Comparison of ENCODE assay signal across 1 cellular context in the genomic region with DNA sequence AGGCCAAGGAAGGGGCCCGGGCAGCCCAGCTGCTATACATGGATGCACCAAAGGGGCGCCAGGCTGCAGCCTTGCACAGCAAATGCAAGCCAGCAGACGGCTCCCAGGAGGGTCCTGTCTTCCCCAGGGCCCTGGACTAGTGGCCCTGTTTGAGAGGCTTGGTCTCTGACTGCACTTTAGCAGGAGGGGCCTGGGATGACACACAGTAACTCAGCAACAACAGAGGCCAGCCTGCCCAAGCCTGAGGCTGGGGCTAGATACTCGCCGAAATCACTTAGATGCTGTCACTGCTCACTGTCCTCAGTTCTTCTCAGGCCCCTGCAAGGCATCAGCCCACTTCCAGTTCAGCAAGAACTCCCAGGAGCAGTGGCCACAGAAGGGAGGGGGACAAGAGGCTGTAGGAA.
TF ChIP-seq lines count a peak whose summit lies in the region.

No MANE protein-coding gene starts in this region.

TF ChIP-seq in GM23338, 12 proteins besides CTCF, POLR2A, EP300 and RAD21 (continued from another document):
- TF ChIP-seq, protein P1, sequence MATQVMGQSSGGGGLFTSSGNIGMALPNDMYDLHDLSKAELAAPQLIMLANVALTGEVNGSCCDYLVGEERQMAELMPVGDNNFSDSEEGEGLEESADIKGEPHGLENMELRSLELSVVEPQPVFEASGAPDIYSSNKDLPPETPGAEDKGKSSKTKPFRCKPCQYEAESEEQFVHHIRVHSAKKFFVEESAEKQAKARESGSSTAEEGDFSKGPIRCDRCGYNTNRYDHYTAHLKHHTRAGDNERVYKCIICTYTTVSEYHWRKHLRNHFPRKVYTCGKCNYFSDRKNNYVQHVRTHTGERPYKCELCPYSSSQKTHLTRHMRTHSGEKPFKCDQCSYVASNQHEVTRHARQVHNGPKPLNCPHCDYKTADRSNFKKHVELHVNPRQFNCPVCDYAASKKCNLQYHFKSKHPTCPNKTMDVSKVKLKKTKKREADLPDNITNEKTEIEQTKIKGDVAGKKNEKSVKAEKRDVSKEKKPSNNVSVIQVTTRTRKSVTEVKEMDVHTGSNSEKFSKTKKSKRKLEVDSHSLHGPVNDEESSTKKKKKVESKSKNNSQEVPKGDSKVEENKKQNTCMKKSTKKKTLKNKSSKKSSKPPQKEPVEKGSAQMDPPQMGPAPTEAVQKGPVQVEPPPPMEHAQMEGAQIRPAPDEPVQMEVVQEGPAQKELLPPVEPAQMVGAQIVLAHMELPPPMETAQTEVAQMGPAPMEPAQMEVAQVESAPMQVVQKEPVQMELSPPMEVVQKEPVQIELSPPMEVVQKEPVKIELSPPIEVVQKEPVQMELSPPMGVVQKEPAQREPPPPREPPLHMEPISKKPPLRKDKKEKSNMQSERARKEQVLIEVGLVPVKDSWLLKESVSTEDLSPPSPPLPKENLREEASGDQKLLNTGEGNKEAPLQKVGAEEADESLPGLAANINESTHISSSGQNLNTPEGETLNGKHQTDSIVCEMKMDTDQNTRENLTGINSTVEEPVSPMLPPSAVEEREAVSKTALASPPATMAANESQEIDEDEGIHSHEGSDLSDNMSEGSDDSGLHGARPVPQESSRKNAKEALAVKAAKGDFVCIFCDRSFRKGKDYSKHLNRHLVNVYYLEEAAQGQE (IDR thresholded peaks at IDR 0.05; ENCODE audit: unreplicated experiment): no peak
- TF ChIP-seq ZNF331 (CRISPR knock-in tag; IDR thresholded peaks at IDR 0.05; ENCODE audit: low read depth): no peak
- TF ChIP-seq, protein P2, sequence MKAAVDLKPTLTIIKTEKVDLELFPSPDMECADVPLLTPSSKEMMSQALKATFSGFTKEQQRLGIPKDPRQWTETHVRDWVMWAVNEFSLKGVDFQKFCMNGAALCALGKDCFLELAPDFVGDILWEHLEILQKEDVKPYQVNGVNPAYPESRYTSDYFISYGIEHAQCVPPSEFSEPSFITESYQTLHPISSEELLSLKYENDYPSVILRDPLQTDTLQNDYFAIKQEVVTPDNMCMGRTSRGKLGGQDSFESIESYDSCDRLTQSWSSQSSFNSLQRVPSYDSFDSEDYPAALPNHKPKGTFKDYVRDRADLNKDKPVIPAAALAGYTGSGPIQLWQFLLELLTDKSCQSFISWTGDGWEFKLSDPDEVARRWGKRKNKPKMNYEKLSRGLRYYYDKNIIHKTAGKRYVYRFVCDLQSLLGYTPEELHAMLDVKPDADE (IDR thresholded peaks at IDR 0.05): no peak
- TF ChIP-seq EZH2 (IDR thresholded peaks at IDR 0.05; ENCODE audit: low read depth, unreplicated experiment): no peak
- TF ChIP-seq ZNF114 (CRISPR knock-in tag; IDR thresholded peaks at IDR 0.05): no peak
- TF ChIP-seq, protein P3, sequence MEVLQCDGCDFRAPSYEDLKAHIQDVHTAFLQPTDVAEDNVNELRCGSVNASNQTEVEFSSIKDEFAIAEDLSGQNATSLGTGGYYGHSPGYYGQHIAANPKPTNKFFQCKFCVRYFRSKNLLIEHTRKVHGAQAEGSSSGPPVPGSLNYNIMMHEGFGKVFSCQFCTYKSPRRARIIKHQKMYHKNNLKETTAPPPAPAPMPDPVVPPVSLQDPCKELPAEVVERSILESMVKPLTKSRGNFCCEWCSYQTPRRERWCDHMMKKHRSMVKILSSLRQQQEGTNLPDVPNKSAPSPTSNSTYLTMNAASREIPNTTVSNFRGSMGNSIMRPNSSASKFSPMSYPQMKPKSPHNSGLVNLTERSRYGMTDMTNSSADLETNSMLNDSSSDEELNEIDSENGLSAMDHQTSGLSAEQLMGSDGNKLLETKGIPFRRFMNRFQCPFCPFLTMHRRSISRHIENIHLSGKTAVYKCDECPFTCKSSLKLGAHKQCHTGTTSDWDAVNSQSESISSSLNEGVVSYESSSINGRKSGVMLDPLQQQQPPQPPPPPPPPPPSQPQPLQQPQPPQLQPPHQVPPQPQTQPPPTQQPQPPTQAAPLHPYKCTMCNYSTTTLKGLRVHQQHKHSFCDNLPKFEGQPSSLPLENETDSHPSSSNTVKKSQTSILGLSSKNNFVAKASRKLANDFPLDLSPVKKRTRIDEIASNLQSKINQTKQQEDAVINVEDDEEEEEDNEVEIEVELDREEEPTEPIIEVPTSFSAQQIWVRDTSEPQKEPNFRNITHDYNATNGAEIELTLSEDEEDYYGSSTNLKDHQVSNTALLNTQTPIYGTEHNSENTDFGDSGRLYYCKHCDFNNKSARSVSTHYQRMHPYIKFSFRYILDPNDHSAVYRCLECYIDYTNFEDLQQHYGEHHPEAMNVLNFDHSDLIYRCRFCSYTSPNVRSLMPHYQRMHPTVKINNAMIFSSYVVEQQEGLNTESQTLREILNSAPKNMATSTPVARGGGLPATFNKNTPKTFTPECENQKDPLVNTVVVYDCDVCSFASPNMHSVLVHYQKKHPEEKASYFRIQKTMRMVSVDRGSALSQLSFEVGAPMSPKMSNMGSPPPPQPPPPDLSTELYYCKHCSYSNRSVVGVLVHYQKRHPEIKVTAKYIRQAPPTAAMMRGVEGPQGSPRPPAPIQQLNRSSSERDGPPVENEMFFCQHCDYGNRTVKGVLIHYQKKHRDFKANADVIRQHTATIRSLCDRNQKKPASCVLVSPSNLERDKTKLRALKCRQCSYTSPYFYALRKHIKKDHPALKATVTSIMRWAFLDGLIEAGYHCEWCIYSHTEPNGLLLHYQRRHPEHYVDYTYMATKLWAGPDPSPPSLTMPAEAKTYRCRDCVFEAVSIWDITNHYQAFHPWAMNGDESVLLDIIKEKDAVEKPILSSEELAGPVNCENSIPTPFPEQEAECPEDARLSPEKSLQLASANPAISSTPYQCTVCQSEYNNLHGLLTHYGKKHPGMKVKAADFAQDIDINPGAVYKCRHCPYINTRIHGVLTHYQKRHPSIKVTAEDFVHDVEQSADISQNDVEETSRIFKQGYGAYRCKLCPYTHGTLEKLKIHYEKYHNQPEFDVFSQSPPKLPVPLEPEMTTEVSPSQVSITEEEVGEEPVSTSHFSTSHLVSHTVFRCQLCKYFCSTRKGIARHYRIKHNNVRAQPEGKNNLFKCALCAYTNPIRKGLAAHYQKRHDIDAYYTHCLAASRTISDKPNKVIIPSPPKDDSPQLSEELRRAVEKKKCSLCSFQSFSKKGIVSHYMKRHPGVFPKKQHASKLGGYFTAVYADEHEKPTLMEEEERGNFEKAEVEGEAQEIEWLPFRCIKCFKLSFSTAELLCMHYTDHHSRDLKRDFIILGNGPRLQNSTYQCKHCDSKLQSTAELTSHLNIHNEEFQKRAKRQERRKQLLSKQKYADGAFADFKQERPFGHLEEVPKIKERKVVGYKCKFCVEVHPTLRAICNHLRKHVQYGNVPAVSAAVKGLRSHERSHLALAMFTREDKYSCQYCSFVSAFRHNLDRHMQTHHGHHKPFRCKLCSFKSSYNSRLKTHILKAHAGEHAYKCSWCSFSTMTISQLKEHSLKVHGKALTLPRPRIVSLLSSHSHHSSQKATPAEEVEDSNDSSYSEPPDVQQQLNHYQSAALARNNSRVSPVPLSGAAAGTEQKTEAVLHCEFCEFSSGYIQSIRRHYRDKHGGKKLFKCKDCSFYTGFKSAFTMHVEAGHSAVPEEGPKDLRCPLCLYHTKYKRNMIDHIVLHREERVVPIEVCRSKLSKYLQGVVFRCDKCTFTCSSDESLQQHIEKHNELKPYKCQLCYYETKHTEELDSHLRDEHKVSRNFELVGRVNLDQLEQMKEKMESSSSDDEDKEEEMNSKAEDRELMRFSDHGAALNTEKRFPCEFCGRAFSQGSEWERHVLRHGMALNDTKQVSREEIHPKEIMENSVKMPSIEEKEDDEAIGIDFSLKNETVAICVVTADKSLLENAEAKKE (CRISPR knock-in tag; IDR thresholded peaks at IDR 0.05): no peak
- TF ChIP-seq EZH2phosphoT487 (IDR thresholded peaks at IDR 0.05; ENCODE audit: unreplicated experiment): no peak
- TF ChIP-seq POLR2AphosphoS5 (IDR thresholded peaks at IDR 0.05; ENCODE audit: low read depth): no peak
- no peak for TF ChIP-seq JUNB (IDR thresholded peaks at IDR 0.05; ENCODE audit: unreplicated experiment)
TF ChIP-seq in GM23338: peak in this region for 0.
